15 cellular contexts compared by ENCODE assay signal in the genomic region with DNA sequence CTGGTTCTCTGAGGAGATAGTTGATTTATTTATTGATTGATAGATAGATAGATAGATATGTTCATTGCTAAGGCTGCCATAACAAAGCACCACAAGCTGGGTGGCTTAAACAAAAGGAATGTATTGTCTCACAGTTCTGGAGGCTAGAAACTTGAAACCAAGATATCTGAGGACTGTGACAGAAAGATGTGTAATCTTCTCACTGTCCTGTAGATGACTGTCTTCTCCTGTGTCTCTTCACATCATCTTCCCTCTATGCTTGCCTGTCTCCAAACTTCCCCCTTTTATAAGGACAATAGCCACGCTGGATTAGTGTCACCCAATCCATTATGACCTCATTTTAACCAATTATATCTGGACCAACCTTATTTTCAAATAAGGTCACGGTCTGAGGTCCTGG. TPM values are rescaled to one million over a fixed set of nuclear protein-coding genes. Genes with fewer than 3 reads are reported as not detected.
A peak's percentile ranks its signal among the peaks of the same experiment; 100 is the strongest.
DNase-seq lines count a peak whose midpoint lies in the region; ATAC-seq, FAIRE-seq and TF ChIP-seq lines count a peak whose summit lies in the region.
"Had no signal": no experiment of that assay in that cellular context is flagged by ENCODE, and none has a peak within 500 bp of the region (broad histone marks: within the 10 kb centered on the region; RNA-seq: fewer than 3 reads in every experiment).

No MANE protein-coding gene starts in this region.

- CTCF ChIA-PET in HepG2 (lab: Yijun Ruan, JAX; ENCODE audit: low intra/inter-chr PET ratio, low total read pairs) = no interaction called here
- CTCF ChIA-PET in mammary epithelial cell (lab: Charles Lee; ENCODE audit: low non-redundant PET) = interaction anchor here (0.6 to 0.7 kb wide), 2 partner anchors 328 to 459 kb away, joined by 3 to 4 read pairs; no protein-coding TSS in a partner anchor

- no peaks in the 10 kb centered on the region for H3K36me3 ChIP-seq in HepG2 (replicated peaks in 1 of 2; ENCODE audit: control insufficient read depth in 1 of 2, insufficient read depth in 2 of 2, low read length in 2 of 2)
- H3K36me3 ChIP-seq in right lobe of liver = no peaks in the 10 kb centered on the region
- peaks cover 21% of the 10 kb centered on the region for H3K36me3 ChIP-seq in mammary epithelial cell (ENCODE audit: insufficient read depth, low read length)

- TF ChIP-seq CTCF in HepG2 (CRISPR knock-in tag; IDR thresholded peaks at IDR 0.05) (0 out of 2 replicates have a peak, but pooled peaks have one; percentile 15), right lobe of liver (IDR thresholded peaks at IDR 0.05) (no peak), mammary epithelial cell (conservative IDR thresholded peaks at IDR 0.05 in 1 of 2, IDR thresholded peaks at IDR 0.05 in 1 of 2; ENCODE audit: extremely low read depth in 1 of 2, insufficient read depth in 1 of 2, low read depth in 1 of 2, low read length in 2 of 2) (peak; percentile 4 to 20)

- in situ Hi-C loops in HepG2 (cut with HindIII; ENCODE audit: extremely low pct_ligation_motif_present, low pct_unique_long_range_greater_than_20kb) = no loop called here
- in situ Hi-C loops in mammary epithelial cell (cut with MboI; ENCODE audit: low sequenced_read_pairs in 2 of 2) = no loop called here

- no peaks in the 10 kb centered on the region for H3K4me1 ChIP-seq in HepG2 (ENCODE audit: insufficient read depth, low read length)
- H3K4me1 ChIP-seq in right lobe of liver = no peaks in the 10 kb centered on the region
- no peaks in the 10 kb centered on the region for H3K4me1 ChIP-seq in mammary epithelial cell (ENCODE audit: insufficient read depth, low read length)
- H3K4me1 ChIP-seq: BLaER1 had no signal

- TF ChIP-seq POLR2A in HepG2 (IDR thresholded peaks at IDR 0.05; ENCODE audit: insufficient read depth in 1 of 2, low read depth in 2 of 2, low read length in 2 of 2) (no peak), right lobe of liver (IDR thresholded peaks at IDR 0.05) (no peak)

- FAIRE-seq in HepG2 (lab: Jason Lieb, UNC) = no peak
- no peak for FAIRE-seq in GM19239 (lab: Jason Lieb, UNC)

- H3K79me2 ChIP-seq in HepG2 (ENCODE audit: insufficient read depth, low read length) (no peaks in the 10 kb centered on the region), mammary epithelial cell (ENCODE audit: insufficient read depth, low read length) (no peaks in the 10 kb centered on the region)

- H3K27ac ChIP-seq in HepG2 (ENCODE audit: extremely low read length, insufficient read depth, low read length) (no peak overlapping the region), right lobe of liver (no peak overlapping the region), mammary epithelial cell (ENCODE audit: insufficient read depth, low read depth, low read length) (no peak overlapping the region)
- H3K27ac ChIP-seq: BLaER1 had no signal

- H2AFZ ChIP-seq in HepG2 (ENCODE audit: low read length) = no peak overlapping the region
- H2AFZ ChIP-seq in mammary epithelial cell (ENCODE audit: low read depth, low read length) = no peak overlapping the region

- no peak for DNase-seq in HepG2 (ENCODE audit: low spot score)
- DNase-seq in right lobe of liver = no peak
- DNase-seq in M059J (ENCODE audit: low read depth) = peak; percentile 23
- DNase-seq in mammary epithelial cell = no peak
- DNase-seq in GM19239 (ENCODE audit: insufficient read length, low spot score) = no peak
- DNase-seq: activated CD4-positive, alpha-beta T cell treated with anti-CD3 and anti-CD28 coated beads, Interleukin-2, amount 10 ng/mL, durations not matched to agents 24 days and 14 days; activated effector memory CD4-positive, alpha-beta T cell treated with anti-CD3 and anti-CD28 coated beads, Interleukin-2, amount 50 U/mL, for 16 hours; kidney glomerular epithelial cell; NCI-H345; stimulated activated CD4-positive, alpha-beta T cell treated with anti-CD3 and anti-CD28 coated beads, Interleukin-1b, Interleukin-23, amount 100 ng/mL, for 48 hours; stimulated activated naive CD4-positive, alpha-beta T cell treated with Interleukin-2 at 50 U/mL for 16 hours had no signal

- H3K4me3 ChIP-seq in HepG2 (replicated peaks in 1 of 3; ENCODE audit: insufficient read depth in 1 of 3, low read depth in 2 of 3, low read length in 3 of 3) (no peak overlapping the region), right lobe of liver (no peak overlapping the region), mammary epithelial cell (replicated peaks in 1 of 3; ENCODE audit: insufficient read depth in 1 of 3, low read depth in 2 of 3, low read length in 3 of 3) (no peak overlapping the region)
- H3K4me3 ChIP-seq: BLaER1 had no signal

- WGBS in HepG2 (ENCODE audit: low lambda C conversion rate) = 51% methylated on average over 2 of the region's 2 CpGs
- WGBS in right lobe of liver (ENCODE audit: insufficient coverage, low coverage, low lambda C conversion rate, missing lambda C conversion rate) = 90% methylated on average over 2 of the region's 2 CpGs
- 97% methylated on average over 2 of the region's 2 CpGs for WGBS in mammary epithelial cell (ENCODE audit: low coverage, missing lambda C conversion rate)

- dilution Hi-C loops in mammary epithelial cell (cut with HindIII; ENCODE audit: low sequenced_read_pairs) = no loop called here

- intact Hi-C loops in HepG2 (cut with micrococcal nuclease; ENCODE audit: unreplicated experiment) = no loop called here
- intact Hi-C loops in right lobe of liver (cut with DNase I) = no loop called here
- intact Hi-C loops in mammary epithelial cell (cut with micrococcal nuclease) = no loop called here

- no peak for TF ChIP-seq RAD21 in HepG2 (CRISPR knock-in tag; IDR thresholded peaks at IDR 0.05)

- H3K27me3 ChIP-seq in HepG2 (ENCODE audit: control insufficient read depth in 1 of 2, insufficient read depth in 2 of 2, low read length in 2 of 2) = no peaks in the 10 kb centered on the region
- no peaks in the 10 kb centered on the region for H3K27me3 ChIP-seq in right lobe of liver
- H3K27me3 ChIP-seq in mammary epithelial cell (ENCODE audit: insufficient read depth, low read length) = no peaks in the 10 kb centered on the region
- H3K27me3 ChIP-seq: BLaER1 had no signal

- POLR2A ChIA-PET in HepG2 (lab: Yijun Ruan, JAX) = no interaction called here

- H3K4me2 ChIP-seq in HepG2 (ENCODE audit: low read depth, low read length) (no peak overlapping the region), mammary epithelial cell (ENCODE audit: insufficient read depth, low read depth, low read length) (no peak overlapping the region)
- H3K4me2 ChIP-seq: BLaER1 had no signal

- no TSS peak for BruUV-seq in HepG2 (replicated peaks; lab: Mats Ljungman, UMichigan)
- BruUV-seq in mammary epithelial cell (replicated peaks; lab: Mats Ljungman, UMichigan) = no TSS peak

- TF ChIP-seq EP300 in HepG2 (IDR thresholded peaks at IDR 0.05; ENCODE audit: low read depth in 2 of 2, low read length in 2 of 2) (no peak), HepG2 (CRISPR knock-in tag; IDR thresholded peaks at IDR 0.05; ENCODE audit: borderline replicate concordance) (no peak)

- no peak overlapping the region for H3K9ac ChIP-seq in HepG2 (ENCODE audit: insufficient read depth, low read depth, low read length)
- H3K9ac ChIP-seq in mammary epithelial cell (ENCODE audit: insufficient read depth, low read length) = no peak overlapping the region
- H3K9ac ChIP-seq: BLaER1 had no signal

- ATAC-seq in HepG2 (peak; percentile 69), right lobe of liver (no peak), GM18517 (IDR thresholded peaks at IDR 0.05; ENCODE audit: unreplicated experiment) (no peak), HG02973 (IDR thresholded peaks at IDR 0.05; ENCODE audit: unreplicated experiment) (no peak), HG02759 (IDR thresholded peaks at IDR 0.05; ENCODE audit: unreplicated experiment) (no peak)

- H4K20me1 ChIP-seq in HepG2 (ENCODE audit: insufficient read depth, low read length) = no peaks in the 10 kb centered on the region
- H4K20me1 ChIP-seq in mammary epithelial cell (ENCODE audit: insufficient read depth, low read length) = no peaks in the 10 kb centered on the region
- H4K20me1 ChIP-seq: BLaER1 had no signal

- no peaks in the 10 kb centered on the region for H3K9me3 ChIP-seq in HepG2 (ENCODE audit: low read length)
- H3K9me3 ChIP-seq in right lobe of liver = no peaks in the 10 kb centered on the region
- H3K9me3 ChIP-seq in mammary epithelial cell (replicated peaks; ENCODE audit: insufficient read depth, low read length) = no peaks in the 10 kb centered on the region
- H3K9me3 ChIP-seq: BLaER1 had no signal

TF ChIP-seq in HepG2, 621 proteins besides CTCF, POLR2A, EP300 and RAD21 (continues in another document):
- TF ChIP-seq ZNF382 (CRISPR knock-in tag; IDR thresholded peaks at IDR 0.05; ENCODE audit: borderline replicate concordance) (no peak), DPF2 (CRISPR knock-in tag; IDR thresholded peaks at IDR 0.05; ENCODE audit: borderline replicate concordance, low read depth) (no peak), ATF1 (CRISPR knock-in tag; IDR thresholded peaks at IDR 0.05) (no peak), ADNP (CRISPR knock-in tag; IDR thresholded peaks at IDR 0.05) (no peak)

RNA-seq across cellular contexts. Expression of gene GNB4, which starts 41.0 kb away (rescaled TPM):
- total RNA-seq in HepG2 (2016; rRNA removed; fragmentation: Illumina TruSeq; extraction: Trizol) (0.13 and 0.36 TPM in 2 replicates), right lobe of liver (1 to 10 TPM; 2.9 to 9.5 (median 5.2) TPM), mammary epithelial cell (100 to 1,000 TPM in 1 of 2 donors, 10 to 100 TPM in 1; 52.3 to 201 TPM)
- total RNA-seq in HepG2 (2016; cell fraction: cytosol; rRNA removed; fragmentation: Illumina TruSeq; extraction: Trizol; ENCODE audit: low read depth) = not detected in 2 replicates
- 0.18 and 0.22 TPM in 2 replicates for total RNA-seq in HepG2 (2016; cell fraction: insoluble cytoplasmic fraction; rRNA removed; fragmentation: Illumina TruSeq; extraction: Trizol)
- 0.10 and 0.22 TPM in 2 replicates for total RNA-seq in HepG2 (2016; cell fraction: membrane; rRNA removed; fragmentation: Illumina TruSeq; extraction: Trizol)
- total RNA-seq in HepG2 (2016; cell fraction: nucleus; rRNA removed; fragmentation: Illumina TruSeq; extraction: Trizol) = 0.09 and 0.13 TPM in 2 replicates
- polyA plus RNA-seq in HepG2 (2011; rRNA removed) (0.01 and 0.07 TPM in 2 replicates), mammary epithelial cell (35.7 TPM)
- 0.01 and 0.04 TPM in 2 replicates for polyA plus RNA-seq in HepG2 (2011; cell fraction: cytosol; rRNA removed)
- polyA plus RNA-seq in HepG2 (2011; cell fraction: nucleus; rRNA removed) = not detected in 2 replicates
- polyA plus RNA-seq in HepG2 (2012) = 0.25 and 0.31 TPM in 2 replicates
- 0.01 TPM in 1 of 2 replicates, not detected in the other for polyA plus RNA-seq in HepG2 (2016; cell fraction: cytosol; fragmentation: Illumina TruSeq; extraction: Trizol; ENCODE audit: low read depth)
- 0.19 and 0.20 TPM in 2 replicates for polyA plus RNA-seq in HepG2 (2016; cell fraction: insoluble cytoplasmic fraction; fragmentation: Illumina TruSeq; extraction: Trizol; ENCODE audit: low read depth)
- polyA plus RNA-seq in HepG2 (2016; cell fraction: membrane; fragmentation: Illumina TruSeq; extraction: Trizol; ENCODE audit: low read depth) = 0.02 and 0.05 TPM in 2 replicates
- polyA plus RNA-seq in HepG2 (2016; cell fraction: nucleus; fragmentation: Illumina TruSeq; extraction: Trizol; ENCODE audit: insufficient read depth, low read depth) = not detected in 2 replicates
- polyA minus RNA-seq in HepG2 (2011; rRNA and poly(A)+ RNA removed; ENCODE audit: low replicate concordance) = 0.66 and 46.6 TPM in 2 replicates
- polyA minus RNA-seq in HepG2 (2011; cell fraction: cytosol; rRNA and poly(A)+ RNA removed) = 0.20 and 0.53 TPM in 2 replicates
- 0.26 and 0.75 TPM in 2 replicates for polyA minus RNA-seq in HepG2 (2011; cell fraction: nucleus; rRNA and poly(A)+ RNA removed)
- total RNA-seq in M059J (2014; rRNA removed; shearing (Covaris generic)) = 38.1 and 57.0 TPM in 2 replicates
- 110 TPM for polyA minus RNA-seq in mammary epithelial cell

Comparison
In these comparisons a context has a peak if more than half of its experiments do, and no peak if none do; other contexts are left out.
1. CTCF ChIP-seq: peak in HepG2 (single experiment) and mammary epithelial cell (2 of 2); none in right lobe of liver (0 of 4).